In the genomic region with DNA sequence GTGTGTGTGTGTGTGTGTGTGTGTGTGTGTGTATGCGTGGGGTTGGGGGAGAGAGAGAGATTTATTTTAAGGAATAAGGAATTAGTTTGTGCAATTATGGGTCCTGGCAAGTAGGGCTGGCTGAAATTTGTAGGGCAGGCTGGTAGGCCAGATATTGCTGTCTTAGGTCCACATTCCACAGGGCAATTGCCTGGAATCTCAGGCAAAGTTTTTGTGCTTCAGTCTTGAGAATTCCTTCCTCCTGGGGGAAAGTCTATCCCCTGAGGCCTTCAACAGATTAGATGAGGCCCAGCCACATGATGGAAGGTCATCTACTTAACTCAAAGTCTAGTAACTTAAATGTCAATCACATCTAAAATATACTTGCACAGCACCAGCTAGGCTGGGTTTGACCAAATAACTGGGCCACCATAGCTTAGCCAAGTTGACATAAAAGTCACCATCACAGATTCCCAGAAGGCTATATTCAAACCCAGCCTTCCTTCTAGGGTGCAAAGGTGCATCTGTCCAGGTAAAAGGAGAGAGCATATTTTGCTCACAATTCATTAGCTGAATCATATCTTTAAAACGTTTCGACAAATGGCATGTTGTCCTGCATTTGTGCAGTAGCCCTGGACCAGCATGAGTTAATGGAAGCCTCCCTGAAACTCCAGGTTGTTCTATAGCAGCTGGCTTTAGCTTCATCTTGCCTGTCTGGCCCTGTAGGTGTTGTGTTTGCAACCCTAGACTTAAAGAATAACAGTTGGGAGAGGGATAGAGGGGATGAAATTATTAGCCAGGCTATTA, we compare ENCODE assay signal across 32 cellular contexts.
A peak's percentile ranks its signal among the peaks of the same experiment; 100 is the strongest.
DNase-seq lines count a peak whose midpoint lies in the region; ATAC-seq and TF ChIP-seq lines count a peak whose summit lies in the region.
"Had no signal": no experiment of that assay in that cellular context is flagged by ENCODE, and none has a peak within 500 bp of the region (broad histone marks: within the 10 kb centered on the region; RNA-seq: fewer than 3 reads in every experiment).

No MANE protein-coding gene starts in this region.

- H3K9me3 ChIP-seq in endodermal cell (ENCODE audit: control insufficient read depth, low read length), result no peaks in the 10 kb centered on the region
- peaks cover 0 to 6% (median 0%) of the 10 kb centered on the region in 4 donors for H3K9me3 ChIP-seq in tibial nerve
- H3K9me3 ChIP-seq in ovary, result no peaks in the 10 kb centered on the region
- H3K9me3 ChIP-seq: HAP-1, stomach, upper lobe of left lung had no signal

- WGBS in endodermal cell (ENCODE audit: insufficient coverage in 1 of 2, insufficient read length in 1 of 2), 2 experiments, result 77 to 100% methylated on average over 1 to 3 of the region's 3 CpGs
- WGBS in tibial nerve, 2 donors, result 74 to 81% methylated on average over 3 of the region's 3 CpGs
- WGBS in ovary, 3 donors, result 64 to 80% (median 77%) methylated on average over 3 of the region's 3 CpGs

- H3K4me1 Mint-ChIP-seq in endodermal cell, result peaks cover 2% of the 10 kb centered on the region
- peaks cover 34% of the 10 kb centered on the region for H3K4me1 Mint-ChIP-seq in mesothelial cell of epicardium

- no peak for ATAC-seq in HG03039 (IDR thresholded peaks at IDR 0.05; ENCODE audit: unreplicated experiment)
- ATAC-seq: activated T-cell treated with anti-CD3 and anti-CD28 coated beads, Interleukin-2, amount 50 U/mL, for 4 hours; GM12878; heart right ventricle; left colon; naive thymus-derived CD8-positive, alpha-beta T cell; sciatic nerve; SK-N-SH treated with all-trans-retinoic acid at 6 μM for 48 hours had no signal

- DNase-seq in AG04449 (ENCODE audit: low read depth, low spot score), result no peak
- DNase-seq in H7, result peak; percentile 8
- DNase-seq in endodermal cell, result peak; percentile 19
- no peak for DNase-seq in mesothelial cell of epicardium (ENCODE audit: low spot score in 2 of 2, unreplicated experiment in 2 of 2)
- DNase-seq in tibial nerve (ENCODE audit: low spot score in 2 of 2), result no peak
- DNase-seq in putamen (ENCODE audit: low spot score), result no peak
- DNase-seq in ovary, result no peak
- DNase-seq: activated CD4-positive, alpha-beta T cell treated with anti-CD3 and anti-CD28 coated beads for 48 hours; activated naive CD4-positive, alpha-beta T cell treated with anti-CD3 and anti-CD28 coated beads for 36 hours; activated T-cell treated with anti-CD3 and anti-CD28 coated beads, Interleukin-2, amount 50 U/mL, for 4 hours; COR-L47; DMS79; heart right ventricle; left colon; naive thymus-derived CD8-positive, alpha-beta T cell; NCI-H1092; NCI-H187 treated with DMSO at 0.1 percent for 48 hours; NCI-H2227 treated with DMSO at 0.1 percent for 48 hours; NCI-H748 treated with DMSO at 0.1 percent for 48 hours; stimulated activated CD4-positive, alpha-beta T cell treated with anti-CD3 and anti-CD28 coated beads, Interleukin-15, amount 100 ng/mL, for 24 hours; stomach; T-helper 2 cell had no signal

- POLR2A ChIA-PET in AG04449 (lab: Yijun Ruan, JAX), result no interaction called here

- H3K36me3 ChIP-seq in H7 (replicated peaks; ENCODE audit: control insufficient read depth, insufficient read depth, low read length) (no peaks in the 10 kb centered on the region), endodermal cell (ENCODE audit: control insufficient read depth, insufficient read depth, low read length) (no peaks in the 10 kb centered on the region), tibial nerve (no peaks in the 10 kb centered on the region), ovary (no peaks in the 10 kb centered on the region)
- H3K36me3 ChIP-seq: BLaER1 treated with 17β-estradiol and CSF1 and Interleukin-3, amounts not matched to agents 10 nM and 100 nM; cardiac muscle cell; HAP-1; heart right ventricle; stomach; upper lobe of left lung had no signal

- H3K9ac ChIP-seq in endodermal cell (ENCODE audit: extremely low read depth, low read length, poor library complexity, severe bottlenecking), result no peak overlapping the region

- H3K9me3 Mint-ChIP-seq in endodermal cell (no peaks in the 10 kb centered on the region), mesothelial cell of epicardium (no peaks in the 10 kb centered on the region)
- H3K9me3 Mint-ChIP-seq: activated naive CD4-positive, alpha-beta T cell treated with anti-CD3 and anti-CD28 coated beads for 36 hours; activated T-cell treated with anti-CD3 and anti-CD28 coated beads, Interleukin-2, amount 50 U/mL, for 4 hours; dendritic cell treated with granulocyte-macrophage colony-stimulating factor and Interleukin-4, amounts not matched to agents 40 ng/mL and 50 ng/mL, for 4 days; naive thymus-derived CD8-positive, alpha-beta T cell had no signal

- H3K27me3 Mint-ChIP-seq in endodermal cell (ENCODE audit: insufficient read depth) (peaks cover 2% of the 10 kb centered on the region), mesothelial cell of epicardium (ENCODE audit: low read depth) (no peaks in the 10 kb centered on the region)
- H3K27me3 Mint-ChIP-seq: dendritic cell treated with granulocyte-macrophage colony-stimulating factor and Interleukin-4, amounts not matched to agents 40 ng/mL and 50 ng/mL, for 4 days had no signal

- H3K4me3 ChIP-seq in AG04449 (ENCODE audit: low read depth, low read length) (no peak overlapping the region), H7 (ENCODE audit: insufficient read depth, low read depth, low read length) (no peak overlapping the region), endodermal cell (ENCODE audit: low read length) (no peak overlapping the region), tibial nerve (no peak overlapping the region), ovary (no peak overlapping the region)
- H3K4me3 ChIP-seq: BLaER1 treated with 17β-estradiol and CSF1 and Interleukin-3, amounts not matched to agents 10 nM and 100 nM; cardiac muscle cell; GM12878; HAP-1; heart right ventricle; stomach; upper lobe of left lung had no signal

- TF ChIP-seq POLR2A in tibial nerve (IDR thresholded peaks at IDR 0.05), result no peak
- no peak for TF ChIP-seq POLR2A in ovary (IDR thresholded peaks at IDR 0.05)

- H3K4me3 Mint-ChIP-seq in endodermal cell (no peak overlapping the region), mesothelial cell of epicardium (no peak overlapping the region)
- H3K4me3 Mint-ChIP-seq: activated naive CD4-positive, alpha-beta T cell treated with anti-CD3 and anti-CD28 coated beads for 36 hours; activated T-cell treated with anti-CD3 and anti-CD28 coated beads, Interleukin-2, amount 50 U/mL, for 4 hours; dendritic cell treated with granulocyte-macrophage colony-stimulating factor and Interleukin-4, amounts not matched to agents 40 ng/mL and 50 ng/mL, for 4 days had no signal

- H3K36me3 Mint-ChIP-seq in endodermal cell (ENCODE audit: low read depth) (no peaks in the 10 kb centered on the region), mesothelial cell of epicardium (no peaks in the 10 kb centered on the region)
- H3K36me3 Mint-ChIP-seq: naive thymus-derived CD8-positive, alpha-beta T cell had no signal

- H3K4me1 ChIP-seq in endodermal cell (ENCODE audit: control insufficient read depth, insufficient read depth, low read length) (no peaks in the 10 kb centered on the region), tibial nerve (peaks cover 0 to 47% (median 0%) of the 10 kb centered on the region in 4 donors), ovary (ENCODE audit: insufficient read depth) (no peaks in the 10 kb centered on the region)
- H3K4me1 ChIP-seq: HAP-1 had no signal

- peak; percentile 10 for TF ChIP-seq CTCF in AG04449 (IDR thresholded peaks at IDR 0.05; ENCODE audit: insufficient read depth, low read length, missing control alignments)
- no peak for TF ChIP-seq CTCF in endodermal cell (conservative IDR thresholded peaks at IDR 0.05)
- TF ChIP-seq CTCF in mesothelial cell of epicardium (IDR thresholded peaks at IDR 0.05; ENCODE audit: unreplicated experiment), result no peak
- TF ChIP-seq CTCF in tibial nerve (IDR thresholded peaks at IDR 0.05), result no peak
- no peak for TF ChIP-seq CTCF in ovary (IDR thresholded peaks at IDR 0.05)

- H3K27ac ChIP-seq in endodermal cell (ENCODE audit: low read depth, low read length), result no peak overlapping the region
- H3K27ac ChIP-seq in tibial nerve, result peak overlapping the region in 2 of 4 donors; percentile 64 to 82
- H3K27ac ChIP-seq in ovary, result no peak overlapping the region
- H3K27ac ChIP-seq: cardiac muscle cell, heart right ventricle, upper lobe of left lung, VCaP had no signal

- intact Hi-C loops in ovary (cut with DNase I), result loop anchor here in 3 of 4 donors (5.0 to 10.0 kb wide), 3 partner anchors 163 to 323 kb away; no protein-coding TSS in a partner anchor

- CTCF ChIA-PET in AG04449 (lab: Yijun Ruan, JAX), result interaction anchor here (1.0 to 22.4 kb wide), 15 partner anchors 11 to 321 kb away, joined by 3 to 746 read pairs (median 12); a partner anchor contains a TSS

- H3K27ac Mint-ChIP-seq in endodermal cell (no peak overlapping the region), mesothelial cell of epicardium (peak overlapping the region; percentile 64)
- H3K27ac Mint-ChIP-seq: activated naive CD4-positive, alpha-beta T cell treated with anti-CD3 and anti-CD28 coated beads for 36 hours; dendritic cell treated with granulocyte-macrophage colony-stimulating factor and Interleukin-4, amounts not matched to agents 40 ng/mL and 50 ng/mL, for 4 days had no signal

- H3K27me3 ChIP-seq in H7 (ENCODE audit: control insufficient read depth, insufficient read depth, low read length), result no peaks in the 10 kb centered on the region
- no peaks in the 10 kb centered on the region for H3K27me3 ChIP-seq in endodermal cell (ENCODE audit: control insufficient read depth, insufficient read depth, low read length, poor library complexity, severe bottlenecking)
- peaks cover 0 to 6% of the 10 kb centered on the region in 2 donors for H3K27me3 ChIP-seq in tibial nerve
- H3K27me3 ChIP-seq in ovary, result no peaks in the 10 kb centered on the region
- H3K27me3 ChIP-seq: BLaER1 treated with 17β-estradiol and CSF1 and Interleukin-3, amounts not matched to agents 10 nM and 100 nM; cardiac muscle cell; upper lobe of left lung had no signal

- no peak for TF ChIP-seq EP300 in tibial nerve (IDR thresholded peaks at IDR 0.05)
- TF ChIP-seq EP300 in ovary (IDR thresholded peaks at IDR 0.05), result no peak

Comparison
In these comparisons a context has a peak if more than half of its experiments do, and no peak if none do; other contexts are left out.
1. DNase-seq: peak in H7 (single experiment) and endodermal cell (single experiment); none in AG04449 (single experiment), mesothelial cell of epicardium (0 of 2), tibial nerve (0 of 2), putamen (single experiment) and ovary (0 of 5).